In the genomic region with DNA sequence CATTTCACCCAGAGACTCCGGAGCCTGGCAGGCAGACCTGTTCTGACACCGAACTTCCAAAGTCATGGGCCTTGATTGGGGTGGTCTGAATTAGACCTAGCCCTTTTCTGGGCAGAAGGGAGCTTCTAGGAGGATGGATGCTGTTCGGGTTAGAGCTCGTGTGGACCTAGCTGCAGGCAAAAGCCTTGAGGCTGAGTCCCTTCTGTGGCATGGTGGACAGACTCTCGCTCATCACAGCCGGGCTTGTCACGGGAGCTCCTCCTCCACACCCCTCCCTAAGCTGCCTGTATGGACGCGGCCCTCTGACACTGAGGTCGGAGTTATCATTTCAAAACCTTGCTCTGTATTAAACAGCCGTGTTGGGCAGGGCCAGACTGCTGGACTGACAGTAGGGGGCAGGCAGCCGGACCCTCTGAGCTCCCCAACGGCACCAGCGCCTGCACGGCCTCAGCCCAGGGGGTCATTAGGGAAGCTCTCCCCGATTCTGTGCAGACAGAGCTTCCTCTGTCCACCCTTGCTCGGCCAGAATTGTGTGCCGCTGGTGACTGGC, we compare ENCODE assay signal across 9 cellular contexts. TPM values are rescaled to one million over a fixed set of nuclear protein-coding genes. Genes with fewer than 3 reads are reported as not detected.
A peak's percentile ranks its signal among the peaks of the same experiment; 100 is the strongest.
DNase-seq lines count a peak whose midpoint lies in the region; ATAC-seq and TF ChIP-seq lines count a peak whose summit lies in the region.
"Had no signal": no experiment of that assay in that cellular context is flagged by ENCODE, and none has a peak within 500 bp of the region (broad histone marks: within the 10 kb centered on the region; RNA-seq: fewer than 3 reads in every experiment).

No MANE protein-coding gene starts in this region.

- H3K4me2 ChIP-seq in PC-9: no peak overlapping the region

- POLR2A ChIA-PET in activated CD4-positive, alpha-beta memory T cell treated with anti-CD3 and anti-CD28 coated beads for 36 hours (lab: Charles Lee): interaction anchor here (0.9 to 2.2 kb wide), 5 partner anchors 8 to 115 kb away, joined by 3 to 7 read pairs (median 5); a partner anchor contains a TSS
- POLR2A ChIA-PET in PC-9 (lab: Charles Lee; ENCODE audit: unreplicated experiment): no interaction called here

- DNase-seq in T-helper 1 cell (no peak), posterior vena cava (ENCODE audit: low spot score) (no peak), PC-9 (no peak)
- DNase-seq in activated CD4-positive, alpha-beta memory T cell treated with anti-CD3 and anti-CD28 coated beads for 36 hours: peak; percentile 23
- DNase-seq in stimulated activated effector memory CD8-positive, alpha-beta T cell treated with anti-CD3 and anti-CD28 coated beads, Interleukin-12 subunit alpha, Interleukin-12 subunit beta, amount 100 ng/mL, for 72 hours (ENCODE audit: low spot score in 2 of 2): no peak

- H3K27me3 ChIP-seq in PC-9 (ENCODE audit: insufficient read depth, low read depth): peaks cover 13% of the 10 kb centered on the region

- no peaks in the 10 kb centered on the region for H3K79me2 ChIP-seq in PC-9 (ENCODE audit: low read depth)

- no peak overlapping the region for H3K4me3 ChIP-seq in PC-9
- H3K4me3 ChIP-seq: A549 had no signal

- no peaks in the 10 kb centered on the region for H3K36me3 ChIP-seq in PC-9 (ENCODE audit: low read depth)

- peaks cover 33% of the 10 kb centered on the region for H3K4me1 Mint-ChIP-seq in T-helper 1 cell treated with Interleukin-12 subunit alpha and Interleukin-12 subunit beta and Interleukin-4 antibody, amounts not matched to agents 30 μg/mL and 1 μg/mL, for 36 hours (ENCODE audit: low read depth)
- peaks cover 39% of the 10 kb centered on the region for H3K4me1 Mint-ChIP-seq in activated CD4-positive, alpha-beta memory T cell treated with anti-CD3 and anti-CD28 coated beads for 36 hours (ENCODE audit: low read depth)
- H3K4me1 Mint-ChIP-seq in stimulated activated effector memory CD8-positive, alpha-beta T cell treated with anti-CD3 and anti-CD28 coated beads, Interleukin-12 subunit alpha, Interleukin-12 subunit beta, amount 100 ng/mL, for 72 hours: peaks cover 37% of the 10 kb centered on the region

- no peaks in the 10 kb centered on the region for H3K9me3 Mint-ChIP-seq in T-helper 1 cell treated with Interleukin-12 subunit alpha and Interleukin-12 subunit beta and Interleukin-4 antibody, amounts not matched to agents 30 μg/mL and 1 μg/mL, for 36 hours
- no peaks in the 10 kb centered on the region for H3K9me3 Mint-ChIP-seq in activated CD4-positive, alpha-beta memory T cell treated with anti-CD3 and anti-CD28 coated beads for 36 hours
- H3K9me3 Mint-ChIP-seq in stimulated activated effector memory CD8-positive, alpha-beta T cell treated with anti-CD3 and anti-CD28 coated beads, Interleukin-12 subunit alpha, Interleukin-12 subunit beta, amount 100 ng/mL, for 72 hours: no peaks in the 10 kb centered on the region

- no peak overlapping the region for H3K27ac Mint-ChIP-seq in T-helper 1 cell treated with Interleukin-12 subunit alpha and Interleukin-12 subunit beta and Interleukin-4 antibody, amounts not matched to agents 30 μg/mL and 1 μg/mL, for 36 hours
- H3K27ac Mint-ChIP-seq in activated CD4-positive, alpha-beta memory T cell treated with anti-CD3 and anti-CD28 coated beads for 36 hours: no peak overlapping the region
- peak overlapping the region; percentile 88 for H3K27ac Mint-ChIP-seq in stimulated activated effector memory CD8-positive, alpha-beta T cell treated with anti-CD3 and anti-CD28 coated beads, Interleukin-12 subunit alpha, Interleukin-12 subunit beta, amount 100 ng/mL, for 72 hours

- H2AFZ ChIP-seq in PC-9: no peak overlapping the region

- peaks cover 3% of the 10 kb centered on the region for H3K36me3 Mint-ChIP-seq in T-helper 1 cell treated with Interleukin-12 subunit alpha and Interleukin-12 subunit beta and Interleukin-4 antibody, amounts not matched to agents 30 μg/mL and 1 μg/mL, for 36 hours (ENCODE audit: low read depth)
- H3K36me3 Mint-ChIP-seq in activated CD4-positive, alpha-beta memory T cell treated with anti-CD3 and anti-CD28 coated beads for 36 hours: no peaks in the 10 kb centered on the region
- H3K36me3 Mint-ChIP-seq in stimulated activated effector memory CD8-positive, alpha-beta T cell treated with anti-CD3 and anti-CD28 coated beads, Interleukin-12 subunit alpha, Interleukin-12 subunit beta, amount 100 ng/mL, for 72 hours: peaks cover 48% of the 10 kb centered on the region

- intact Hi-C loops in activated CD4-positive, alpha-beta memory T cell treated with anti-CD3 and anti-CD28 coated beads for 36 hours (cut with micrococcal nuclease): loop anchor here (2.0 to 10.0 kb wide), 3 partner anchors 23 to 115 kb away; a partner anchor contains a TSS
- intact Hi-C loops in posterior vena cava (cut with DNase I): no loop called here
- intact Hi-C loops in PC-9 (cut with micrococcal nuclease; ENCODE audit: unreplicated experiment): no loop called here

- H4K20me1 ChIP-seq in PC-9 (ENCODE audit: insufficient read depth): no peaks in the 10 kb centered on the region

- 0 out of 2 replicates have a peak, but pooled peaks cover 5% of the 10 kb centered on the region for H3F3A ChIP-seq in PC-9 (ENCODE audit: insufficient read depth, low read depth)

- ATAC-seq in HG02938 (IDR thresholded peaks at IDR 0.05; ENCODE audit: unreplicated experiment) (peak; percentile 15), GM21367 (IDR thresholded peaks at IDR 0.05; ENCODE audit: unreplicated experiment) (no peak)
- ATAC-seq in stimulated activated effector memory CD8-positive, alpha-beta T cell treated with anti-CD3 and anti-CD28 coated beads, Interleukin-12 subunit alpha, Interleukin-12 subunit beta, amount 100 ng/mL, for 72 hours: peak; percentile 26

- H3K4me1 ChIP-seq in PC-9 (replicated peaks; ENCODE audit: insufficient read depth): no peaks in the 10 kb centered on the region

- no peak overlapping the region for H3K27ac ChIP-seq in PC-9

- H3K9me2 ChIP-seq in PC-9 (ENCODE audit: insufficient read depth): no peaks in the 10 kb centered on the region

- H3K9me3 ChIP-seq in PC-9 (ENCODE audit: insufficient read depth, low read depth): no peaks in the 10 kb centered on the region
- H3K9me3 ChIP-seq: A549 had no signal

- CTCF ChIA-PET in activated CD4-positive, alpha-beta memory T cell treated with anti-CD3 and anti-CD28 coated beads for 36 hours (lab: Charles Lee): interaction anchor here (0.7 to 1.4 kb wide), 4 partner anchors 14 to 152 kb away, joined by 3 to 4 read pairs (median 4); no protein-coding TSS in a partner anchor
- CTCF ChIA-PET in PC-9 (lab: Charles Lee): interaction anchor here (1.2 kb wide), 1 partner anchor 9 kb away, joined by 3 read pairs; no protein-coding TSS in a partner anchor

- peaks cover 29% of the 10 kb centered on the region for H3K27me3 Mint-ChIP-seq in T-helper 1 cell treated with Interleukin-12 subunit alpha and Interleukin-12 subunit beta and Interleukin-4 antibody, amounts not matched to agents 30 μg/mL and 1 μg/mL, for 36 hours (ENCODE audit: low read depth)
- peaks cover 6% of the 10 kb centered on the region for H3K27me3 Mint-ChIP-seq in activated CD4-positive, alpha-beta memory T cell treated with anti-CD3 and anti-CD28 coated beads for 36 hours

- H3K4me3 Mint-ChIP-seq in T-helper 1 cell treated with Interleukin-12 subunit alpha and Interleukin-12 subunit beta and Interleukin-4 antibody, amounts not matched to agents 30 μg/mL and 1 μg/mL, for 36 hours: peak overlapping the region; percentile 89
- H3K4me3 Mint-ChIP-seq in activated CD4-positive, alpha-beta memory T cell treated with anti-CD3 and anti-CD28 coated beads for 36 hours: peak overlapping the region; percentile 83
- H3K4me3 Mint-ChIP-seq in stimulated activated effector memory CD8-positive, alpha-beta T cell treated with anti-CD3 and anti-CD28 coated beads, Interleukin-12 subunit alpha, Interleukin-12 subunit beta, amount 100 ng/mL, for 72 hours: peak overlapping the region; percentile 87

- BruUV-seq in PC-9 (replicated peaks; lab: Mats Ljungman, UMichigan): no TSS peak

- no peak for TF ChIP-seq CTCF in PC-9 (conservative IDR thresholded peaks at IDR 0.05)

RNA-seq across cellular contexts. Expression of a gene that starts 2.2 kb away (rescaled TPM):
- 10 to 100 TPM; 21.7 to 22.9 TPM for total RNA-seq in activated CD4-positive, alpha-beta memory T cell treated with anti-CD3 and anti-CD28 coated beads for 36 hours
- total RNA-seq in posterior vena cava (10 to 100 TPM in 1 of 2 donors, 1 to 10 TPM in 1; 5.8 to 10.3 TPM), PC-9 (2021) (3.4 and 5.8 TPM in 2 replicates)

RNA-seq across cellular contexts. Expression of a gene that starts 29.4 kb away (rescaled TPM):
- total RNA-seq in activated CD4-positive, alpha-beta memory T cell treated with anti-CD3 and anti-CD28 coated beads for 36 hours: under 1 TPM; 0.05 to 0.12 TPM
- 1 to 10 TPM in 1 of 2 donors, under 1 TPM in 1; 0.95 to 1.3 TPM for total RNA-seq in posterior vena cava
- 9.9 and 15.4 TPM in 2 replicates for total RNA-seq in PC-9 (2021)
